6 cellular contexts compared by ENCODE assay signal in the genomic region with DNA sequence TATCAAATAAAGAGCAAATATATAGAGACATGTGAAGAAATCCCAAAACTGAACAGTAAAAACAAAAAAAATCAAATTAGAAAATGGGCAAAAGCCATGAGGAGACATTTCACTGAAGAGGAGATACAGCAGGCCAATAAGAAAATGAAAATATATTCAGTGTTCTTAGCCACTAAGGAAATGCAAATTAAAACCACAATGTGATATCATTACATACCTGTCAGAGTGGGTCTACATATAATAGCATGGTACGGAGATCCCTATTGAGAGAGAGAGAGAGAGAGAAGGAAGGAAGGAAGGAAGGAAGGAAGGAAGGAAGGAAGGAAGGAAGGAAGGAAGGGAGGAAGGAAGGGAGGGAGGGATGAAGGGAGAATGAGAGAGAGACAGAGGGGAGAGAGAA.
"Had no signal": no experiment of that assay in that cellular context is flagged by ENCODE, and none has a peak within 500 bp of the region (broad histone marks: within the 10 kb centered on the region; RNA-seq: fewer than 3 reads in every experiment).

No MANE protein-coding gene starts in this region.

- H3K9me3 Mint-ChIP-seq: GM23338 had no signal

- H3K27ac Mint-ChIP-seq: GM23338, H9 had no signal

- H3K4me3 Mint-ChIP-seq: GM23338, H9 had no signal

- DNase-seq: H9, HCEC 1CT, IMR-90, KG1 had no signal

- H3K4me3 ChIP-seq: GM23338, K562 had no signal
